8 cellular contexts compared by ENCODE assay signal in the genomic region with DNA sequence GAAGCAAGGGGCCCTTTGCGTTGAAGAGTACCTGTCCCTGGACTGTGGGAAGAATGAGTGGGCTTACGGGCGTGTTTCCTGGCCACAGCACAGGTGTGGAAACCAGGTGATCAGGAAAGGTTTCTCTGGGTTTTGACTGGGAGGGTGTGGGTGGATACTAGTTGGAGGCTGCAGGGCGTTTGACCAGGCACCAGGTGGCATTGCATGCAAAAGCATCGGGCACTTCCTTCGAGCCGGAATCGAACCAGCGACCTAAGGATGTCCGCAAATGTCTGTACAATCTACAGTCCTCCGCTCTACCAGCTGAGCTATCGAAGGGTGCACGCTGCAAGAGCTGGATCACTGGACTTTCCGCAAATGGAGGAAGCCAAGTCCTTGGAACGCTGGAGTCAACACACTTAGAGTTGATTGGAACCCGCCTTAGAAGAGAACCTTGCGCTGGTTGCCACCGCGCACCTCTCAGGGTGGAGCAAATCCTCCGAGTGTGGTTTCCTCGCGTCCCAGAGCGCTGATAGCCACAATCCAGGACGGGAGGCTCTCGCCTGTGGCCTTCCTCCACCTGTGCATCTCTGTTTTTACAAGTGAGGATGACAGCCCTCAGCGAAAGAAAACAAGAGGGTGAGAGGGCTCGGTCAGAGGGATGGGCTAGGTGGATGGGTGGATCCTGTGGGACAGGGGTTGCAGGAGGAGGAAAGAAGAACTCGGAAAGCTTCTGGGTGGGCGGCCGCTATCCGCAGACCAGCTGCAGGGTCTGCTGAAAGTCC. TPM values are rescaled to one million over a fixed set of nuclear protein-coding genes. Genes with fewer than 3 reads are reported as not detected.
DNase-seq lines count a peak whose midpoint lies in the region; ATAC-seq and TF ChIP-seq lines count a peak whose summit lies in the region.

No MANE protein-coding gene starts in this region.

- no peaks in the 10 kb centered on the region for H3K36me3 ChIP-seq in ACC112 (ENCODE audit: insufficient read depth, low read length)
- H3K36me3 ChIP-seq in cardiac muscle cell = no peaks in the 10 kb centered on the region
- no peaks in the 10 kb centered on the region for H3K36me3 ChIP-seq in prostate gland
- no peaks in the 10 kb centered on the region for H3K36me3 ChIP-seq in uterus

- no peaks in the 10 kb centered on the region for H3K4me1 ChIP-seq in ACC112 (ENCODE audit: control insufficient read depth, insufficient read depth, low read length, unreplicated experiment)
- H3K4me1 ChIP-seq in cardiac muscle cell (ENCODE audit: low read depth) = no peaks in the 10 kb centered on the region
- H3K4me1 ChIP-seq in prostate gland (replicated peaks) = no peaks in the 10 kb centered on the region
- no peaks in the 10 kb centered on the region for H3K4me1 ChIP-seq in uterus

- peak overlapping the region; percentile 88 for H2AFZ ChIP-seq in ACC112 (ENCODE audit: low read length, unreplicated experiment)

- 8% methylated on average over 31 of the region's 31 CpGs for WGBS in prostate gland

- no peaks in the 10 kb centered on the region for H3K9me3 ChIP-seq in cardiac muscle cell (ENCODE audit: low read depth)
- H3K9me3 ChIP-seq in prostate gland = no peaks in the 10 kb centered on the region
- H3K9me3 ChIP-seq in uterus = no peaks in the 10 kb centered on the region

- H3K27ac ChIP-seq in ACC112 (ENCODE audit: low read depth, low read length) (no peak overlapping the region), cardiac muscle cell (no peak overlapping the region), prostate gland (no peak overlapping the region), uterus (peak overlapping the region in 1 of 2 donors; percentile 5)

- H3K4me3 ChIP-seq in ACC112 (ENCODE audit: low read depth, low read length) (peak overlapping the region; percentile 75), cardiac muscle cell (peak overlapping the region; percentile 15), prostate gland (peak overlapping the region; percentile 1 to 18), uterus (peak overlapping the region; percentile 5 to 26)

- no peak for TF ChIP-seq POLR2A in prostate gland (IDR thresholded peaks at IDR 0.05)
- TF ChIP-seq POLR2A in uterus (IDR thresholded peaks at IDR 0.05) = no peak

- H3K27me3 ChIP-seq in ACC112 (ENCODE audit: insufficient read depth, low read length) (peaks cover 41% of the 10 kb centered on the region), cardiac muscle cell (peaks cover 60% of the 10 kb centered on the region), prostate gland (replicated peaks; ENCODE audit: insufficient read depth) (no peaks in the 10 kb centered on the region), uterus (peaks cover 0 to 13% of the 10 kb centered on the region in 2 donors)

- TF ChIP-seq CTCF in cardiac muscle cell (IDR thresholded peaks at IDR 0.05; ENCODE audit: low read depth, low read length) = peak; percentile 39
- peak in 3 of 4 experiments; percentile 54 to 73 (median 71) for TF ChIP-seq CTCF in prostate gland (IDR thresholded peaks at IDR 0.05)
- TF ChIP-seq CTCF in uterus (IDR thresholded peaks at IDR 0.05) = peak in 3 of 4 experiments; percentile 50 to 54 (median 50)

- intact Hi-C loops in prostate gland (cut with DNase I) (no loop called here), uterus (cut with DNase I; ENCODE audit: low total_unique reads) (no loop called here)

- ATAC-seq in GM18519 (IDR thresholded peaks at IDR 0.05; ENCODE audit: low FRiP score, unreplicated experiment) = peak; percentile 37
- peak; percentile 57 for ATAC-seq in HG03439 (IDR thresholded peaks at IDR 0.05; ENCODE audit: unreplicated experiment)

- H3K79me2 ChIP-seq in ACC112 (ENCODE audit: control insufficient read depth, insufficient read depth, low read length, unreplicated experiment) = no peaks in the 10 kb centered on the region

- DNase-seq in RPMI8226 (peak; percentile 78), cardiac muscle cell (ENCODE audit: low read depth in 1 of 2, low spot score in 1 of 2) (peak; percentile 27 to 60), prostate gland (ENCODE audit: low spot score) (peak; percentile 48), uterus (peak; percentile 70 to 81)
- peak; percentile 45 for DNase-seq in activated gamma-delta T cell treated with anti-CD3 and anti-CD28 coated beads, Interleukin-2, amount 50 U/mL, for 16 hours (ENCODE audit: low read depth)

RNA-seq across cellular contexts. Expression of gene RNASE4, which starts 21.2 kb away (rescaled TPM):
- total RNA-seq in cardiac muscle cell = 9.1 and 9.6 TPM in 2 replicates
- polyA plus RNA-seq in cardiac muscle cell = 7.2 and 12.4 TPM in 2 replicates
- 100 to 1,000 TPM in 1 of 2 donors, 10 to 100 TPM in 1; 71.6 to 150 TPM for total RNA-seq in prostate gland
- total RNA-seq in uterus = 100 to 1,000 TPM in 1 of 4 donors, 10 to 100 TPM in 3; 26.3 to 159 (median 76.3) TPM

RNA-seq across cellular contexts. Expression of gene OR6S1, which starts 21.7 kb away (rescaled TPM):
- total RNA-seq in cardiac muscle cell (not detected in 2 replicates), prostate gland (not detected), uterus (not detected)
- polyA plus RNA-seq in cardiac muscle cell = not detected in 2 replicates

RNA-seq across cellular contexts. Expression of gene ANG, which starts 25.4 kb away (rescaled TPM):
- 0.83 and 3.8 TPM in 2 replicates for total RNA-seq in cardiac muscle cell
- polyA plus RNA-seq in cardiac muscle cell = 2.1 and 2.7 TPM in 2 replicates
- total RNA-seq in prostate gland = 10 to 100 TPM; 58.6 to 78.2 TPM
- total RNA-seq in uterus = 10 to 100 TPM in 3 of 4 donors, 1 to 10 TPM in 1; 4.2 to 20.8 (median 12.2) TPM

Comparison
In these comparisons a context has a peak if more than half of its experiments do, and no peak if none do; other contexts are left out.
1. H3K4me3 ChIP-seq: peak in every context shown above with its lines; median percentile 75 in ACC112; 16 in uterus; 15 in cardiac muscle cell; 10 in prostate gland.